ENCODE assay signal across 21 cellular contexts in the genomic region with DNA sequence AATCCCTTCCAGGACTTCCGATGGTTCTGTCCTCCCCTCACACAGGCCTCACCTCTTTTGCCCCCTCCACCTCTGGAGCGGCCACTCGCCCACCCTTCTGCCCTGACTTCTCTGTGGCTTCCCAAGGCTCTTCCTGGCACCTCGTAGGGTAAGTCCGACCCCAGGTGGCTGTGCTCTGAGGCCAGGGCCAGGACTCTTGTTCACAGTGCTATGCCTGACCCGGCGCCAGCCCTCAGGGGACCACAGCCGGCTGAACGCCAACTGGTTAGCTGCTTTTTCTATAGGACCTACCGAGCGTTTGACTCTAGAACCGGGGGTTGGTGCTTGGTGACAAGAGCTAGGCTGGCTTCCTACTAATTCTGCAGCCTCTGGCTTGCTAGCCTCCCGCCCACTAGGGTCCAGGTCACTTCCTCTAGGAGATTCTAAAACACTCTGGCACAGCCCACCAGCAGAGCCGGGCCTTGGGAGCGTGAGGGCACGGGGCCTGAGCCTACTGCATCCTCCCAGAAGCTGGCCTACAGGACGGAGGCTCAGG. TPM values are rescaled to one million over a fixed set of nuclear protein-coding genes. Genes with fewer than 3 reads are reported as not detected.
DNase-seq lines count a peak whose midpoint lies in the region; ATAC-seq and TF ChIP-seq lines count a peak whose summit lies in the region.
"Had no signal": no experiment of that assay in that cellular context is flagged by ENCODE, and none has a peak within 500 bp of the region (broad histone marks: within the 10 kb centered on the region; RNA-seq: fewer than 3 reads in every experiment).

No MANE protein-coding gene starts in this region.

- no peak overlapping the region for H3K14ac ChIP-seq in mesenchymal stem cell (ENCODE audit: low read length in 2 of 2)

- no peaks in the 10 kb centered on the region for H3K9me3 Mint-ChIP-seq in progenitor cell of endocrine pancreas (ENCODE audit: low read depth)
- H3K9me3 Mint-ChIP-seq: CD8-positive, alpha-beta T cell had no signal

- TF ChIP-seq CTCF in progenitor cell of endocrine pancreas (IDR thresholded peaks at IDR 0.05; ENCODE audit: unreplicated experiment) (no peak), gastrocnemius medialis (IDR thresholded peaks at IDR 0.05 in 4 of 5, conservative IDR thresholded peaks at IDR 0.05 in 1 of 5) (no peak)

- H3K9ac ChIP-seq in mesenchymal stem cell (ENCODE audit: low read length), result no peak overlapping the region

- H2AFZ ChIP-seq in mesenchymal stem cell (ENCODE audit: low read depth, low read length), result no peak overlapping the region

- H4K91ac ChIP-seq in mesenchymal stem cell (ENCODE audit: low read length), result no peak overlapping the region

- ATAC-seq in HG03520 (IDR thresholded peaks at IDR 0.05; ENCODE audit: unreplicated experiment) (no peak), GM19397 (IDR thresholded peaks at IDR 0.05; ENCODE audit: unreplicated experiment) (no peak), gastrocnemius medialis (no peak)
- ATAC-seq: CD8-positive, alpha-beta T cell; Panc1 had no signal

- TF ChIP-seq POLR2A in gastrocnemius medialis (IDR thresholded peaks at IDR 0.05), result no peak

- H2BK120ac ChIP-seq in mesenchymal stem cell (ENCODE audit: low read depth, low read length), result no peak overlapping the region

- H3K27me3 ChIP-seq in mesenchymal stem cell (ENCODE audit: control insufficient read depth in 1 of 2, insufficient read depth in 1 of 2, low read length in 2 of 2) (peaks cover 0 to 11% of the 10 kb centered on the region in 2 experiments), gastrocnemius medialis (no peaks in the 10 kb centered on the region)

- H2BK12ac ChIP-seq in mesenchymal stem cell (ENCODE audit: low read length in 2 of 2), result no peak overlapping the region

- H4K8ac ChIP-seq in mesenchymal stem cell (ENCODE audit: low read length), result no peak overlapping the region

- DNase-seq in CD1c-positive myeloid dendritic cell (ENCODE audit: extremely low spot score) (peak; percentile 20), mesenchymal stem cell (no peak), progenitor cell of endocrine pancreas (ENCODE audit: low spot score, unreplicated experiment) (no peak), SKM-1 treated with dmso at 0.1 percent for 144 hours (lab: John Stamatoyannopoulos, UW; ENCODE audit: unreplicated experiment) (no peak), gastrocnemius medialis (no peak)
- DNase-seq: Calu3; CD8-positive, alpha-beta T cell; DMS153; GOT3; HCEC 1CT; Kasumi-1; NCI-H1417; NCI-H1694 treated with DMSO at 0.1 percent for 48 hours; NCI-H2081 treated with DMSO at 0.1 percent for 48 hours; NCI-H2171 treated with DMSO at 0.1 percent for 48 hours; NCI-H524 treated with DMSO at 0.1 percent for 48 hours; NCI-H82 had no signal

- H3K9me3 ChIP-seq in mesenchymal stem cell (ENCODE audit: control insufficient read depth, low read length), result peaks cover 9% of the 10 kb centered on the region
- no peaks in the 10 kb centered on the region for H3K9me3 ChIP-seq in gastrocnemius medialis

- H2BK5ac ChIP-seq in mesenchymal stem cell (ENCODE audit: low read depth, low read length, poor library complexity, severe bottlenecking), result no peak overlapping the region

- no peak overlapping the region for H3K4me3 ChIP-seq in mesenchymal stem cell (ENCODE audit: insufficient read depth in 1 of 2, low read depth in 1 of 2, low read length in 2 of 2)
- H3K4me3 ChIP-seq in gastrocnemius medialis, result no peak overlapping the region

- H3K27ac Mint-ChIP-seq in progenitor cell of endocrine pancreas, result peak overlapping the region; percentile 94
- H3K27ac Mint-ChIP-seq: CD8-positive, alpha-beta T cell had no signal

- H3K27ac ChIP-seq in angular gyrus (ENCODE audit: low read depth, low read length), result peak overlapping the region; percentile 99
- H3K27ac ChIP-seq in mesenchymal stem cell (ENCODE audit: low read length, poor library complexity, severe bottlenecking), result no peak overlapping the region
- H3K27ac ChIP-seq in gastrocnemius medialis, result no peak overlapping the region

- H3K27me3 Mint-ChIP-seq in progenitor cell of endocrine pancreas, result no peaks in the 10 kb centered on the region

- H3K4me1 ChIP-seq in mesenchymal stem cell (ENCODE audit: control insufficient read depth, insufficient read depth, low read depth, low read length), result peaks cover 46% of the 10 kb centered on the region
- H3K4me1 ChIP-seq in gastrocnemius medialis, result peaks cover 5 to 7% of the 10 kb centered on the region in 2 donors

- peak overlapping the region; percentile 23 for H2AK5ac ChIP-seq in mesenchymal stem cell (ENCODE audit: low read length, severe bottlenecking)

- H3K36me3 Mint-ChIP-seq in progenitor cell of endocrine pancreas (ENCODE audit: insufficient read depth), result no peaks in the 10 kb centered on the region

- in situ Hi-C loops in gastrocnemius medialis (cut with MboI; ENCODE audit: low sequenced_read_pairs in 4 of 4), result no loop called here

- no peak overlapping the region for H3K4me2 ChIP-seq in mesenchymal stem cell (ENCODE audit: low read length, poor library complexity, severe bottlenecking)

- H3K23ac ChIP-seq in mesenchymal stem cell (ENCODE audit: low read length in 2 of 2), result no peak overlapping the region

- no peak overlapping the region for H3K4ac ChIP-seq in mesenchymal stem cell (ENCODE audit: low read depth in 1 of 2, low read length in 2 of 2)

- no peaks in the 10 kb centered on the region for H3K79me1 ChIP-seq in mesenchymal stem cell (replicated peaks; ENCODE audit: low read length, poor library complexity, severe bottlenecking)

- intact Hi-C loops in gastrocnemius medialis (cut with DNase I; ENCODE audit: low total_unique reads), result no loop called here

- peaks cover 70% of the 10 kb centered on the region for H3K4me1 Mint-ChIP-seq in progenitor cell of endocrine pancreas (ENCODE audit: low read depth)

- H3K36me3 ChIP-seq in mesenchymal stem cell (ENCODE audit: control insufficient read depth in 1 of 2, insufficient read depth in 2 of 2, low read depth in 1 of 2, low read length in 2 of 2) (no peaks in the 10 kb centered on the region), gastrocnemius medialis (no peaks in the 10 kb centered on the region)

- no peak overlapping the region for H3K18ac ChIP-seq in mesenchymal stem cell (ENCODE audit: low read depth in 1 of 2, low read length in 2 of 2)

- peak overlapping the region; percentile 54 for H3K4me3 Mint-ChIP-seq in progenitor cell of endocrine pancreas (ENCODE audit: low read depth)
- H3K4me3 Mint-ChIP-seq: CD8-positive, alpha-beta T cell had no signal

- H2BK15ac ChIP-seq in mesenchymal stem cell (ENCODE audit: low read depth, poor library complexity, severe bottlenecking), result no peak overlapping the region

- WGBS in mesenchymal stem cell, result 89% methylated on average over 17 of the region's 17 CpGs

RNA-seq across cellular contexts. Expression of a gene that starts 28.4 kb away (rescaled TPM):
- 0.08 TPM for polyA plus RNA-seq in mesenchymal stem cell (2013, experiment 1 of 2)
- polyA plus RNA-seq in mesenchymal stem cell (2013, experiment 2 of 2), result 0.05 TPM
- total RNA-seq in progenitor cell of endocrine pancreas (18.0 and 18.7 TPM in 2 replicates), gastrocnemius medialis (under 1 TPM; 0.16 to 0.61 (median 0.30) TPM)

Comparison
In these comparisons a context has a peak if more than half of its experiments do, and no peak if none do; other contexts are left out.
1. RNA of a gene that starts 28.4 kb away (total RNA-seq): 18.0 to 18.7 TPM in progenitor cell of endocrine pancreas; 0.16 to 0.61 TPM in gastrocnemius medialis; every median in the first group is over 10 times any median in the second.